ENCODE assay signal across 8 cellular contexts in the genomic region with DNA sequence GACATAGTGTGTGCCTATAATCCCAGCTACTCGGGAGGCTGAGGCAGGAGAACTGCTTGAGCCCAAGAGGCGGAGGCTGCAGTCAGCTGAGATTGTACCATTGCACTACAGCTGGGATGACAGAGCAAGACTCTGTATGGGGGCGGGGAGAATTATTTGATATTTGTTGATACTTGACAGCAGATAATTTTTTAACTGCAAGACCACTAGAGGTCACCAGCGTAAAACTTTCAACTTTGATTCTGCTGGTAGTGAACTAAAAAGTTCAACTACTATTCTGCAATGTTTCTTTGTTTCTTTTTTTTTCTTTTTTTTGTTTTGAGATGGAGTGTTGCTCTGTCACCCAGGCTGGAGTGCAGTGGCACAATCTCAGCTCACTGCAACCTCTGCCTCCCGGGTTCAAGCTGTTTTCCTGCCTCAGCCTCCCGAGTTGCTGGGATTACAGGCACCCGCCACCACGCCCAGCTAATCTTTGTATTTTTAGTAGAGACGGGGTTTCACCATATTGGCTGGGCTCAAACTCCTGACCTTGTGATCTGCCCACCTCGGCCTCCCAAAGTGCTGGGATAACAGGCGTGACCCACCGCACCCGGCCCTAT. TPM values are rescaled to one million over a fixed set of nuclear protein-coding genes. Genes with fewer than 3 reads are reported as not detected.
DNase-seq lines count a peak whose midpoint lies in the region; ATAC-seq and TF ChIP-seq lines count a peak whose summit lies in the region.
"Not testable (repeated sequence)": the region's sequence is repeated elsewhere in the genome, so short reads cannot be mapped to it uniquely, and the experiment has no call there.

No MANE protein-coding gene starts in this region.

- H3K27ac Mint-ChIP-seq in activated naive CD4-positive, alpha-beta T cell treated with anti-CD3 and anti-CD28 coated beads, Interleukin-2, amount 50 U/mL, for 72 hours: not testable (repeated sequence)

- TF ChIP-seq RAD21 in HCT116 (IDR thresholded peaks at IDR 0.05; ENCODE audit: low read depth): peak; percentile 78

- H3K36me3 Mint-ChIP-seq in activated naive CD4-positive, alpha-beta T cell treated with anti-CD3 and anti-CD28 coated beads, Interleukin-2, amount 50 U/mL, for 72 hours: not testable (repeated sequence)

- TF ChIP-seq CTCF in HCT116 (IDR thresholded peaks at IDR 0.05 in 2 of 3, conservative IDR thresholded peaks at IDR 0.05 in 1 of 3; ENCODE audit: borderline replicate concordance in 1 of 3, insufficient read depth in 1 of 3, low read depth in 2 of 3, low read length in 2 of 3) (peak; percentile 53 to 63 (median 60); a peak in 5 of 6 replicates), fibroblast of the aortic adventitia (IDR thresholded peaks at IDR 0.05; ENCODE audit: insufficient read depth, low read length) (peak; percentile 64)

- intact Hi-C loops in HCT116 (cut with micrococcal nuclease): loop anchor here (1.0 kb wide), 2 partner anchors 102 to 376 kb away; no protein-coding TSS in a partner anchor

- H3K4me3 ChIP-seq in HCT116 (replicated peaks in 1 of 2; ENCODE audit: low read depth in 1 of 2, low read length in 2 of 2); SJSA1; fibroblast of the aortic adventitia (ENCODE audit: low read depth, low read length): not testable (repeated sequence)

- BruUV-seq in HCT116 (replicated peaks; lab: Mats Ljungman, UMichigan): not testable (repeated sequence)

- not testable (repeated sequence) for H3K9ac ChIP-seq in HCT116 (ENCODE audit: low read length)

- not testable (repeated sequence) for H3K9me2 ChIP-seq in HCT116 (ENCODE audit: insufficient read depth)

- not testable (repeated sequence) for H2AFZ ChIP-seq in HCT116 (ENCODE audit: low read depth, low read length, poor library complexity, severe bottlenecking)

- POLR2A ChIA-PET in HCT116 (lab: Charles Lee): interaction anchor here (1.0 kb wide), 1 partner anchor 46 kb away, joined by 3 read pairs; a partner anchor contains a TSS

- H3K27me3 ChIP-seq in HCT116 (ENCODE audit: insufficient read depth, low read length); SJSA1 (replicated peaks): not testable (repeated sequence)

- RAD21 ChIA-PET in HCT116 (lab: Charles Lee; ENCODE audit: low non-redundant PET in 1 of 2, low total read pairs in 2 of 2, uncharacterized antibody in 2 of 2, unreplicated experiment in 2 of 2): not testable (repeated sequence)

- H3K4me2 ChIP-seq in HCT116 (ENCODE audit: low read length): 0 out of 2 replicates have a peak overlapping the region, but pooled peaks have one; percentile 12

- peak overlapping the region; percentile 44 for H3K27ac ChIP-seq in HCT116 (ENCODE audit: low read depth, low read length)
- not testable (repeated sequence) for H3K27ac ChIP-seq in SJSA1

- DNase-seq in DMS53 (lab: John Stamatoyannopoulos, UW): peak; percentile 75
- DNase-seq in HCT116 (ENCODE audit: low read depth, low spot score): peak; percentile 48
- DNase-seq in NCI-H1436 (lab: John Stamatoyannopoulos, UW): peak; percentile 32
- DNase-seq in SJSA1 (ENCODE audit: low read depth in 1 of 2, low spot score in 2 of 2): peak; percentile 47 to 55
- peak in 1 of 2 donors; percentile 44 for DNase-seq in activated naive CD4-positive, alpha-beta T cell treated with anti-CD3 and anti-CD28 coated beads, Interleukin-2, amount 50 U/mL, for 72 hours (ENCODE audit: low spot score in 2 of 2)
- peak; percentile 87 for DNase-seq in fibroblast of the aortic adventitia (ENCODE audit: low read depth)
- peak; percentile 87 for DNase-seq in myocyte (ENCODE audit: low read depth)
- DNase-seq in stimulated activated naive CD8-positive, alpha-beta T cell treated with anti-CD3 and anti-CD28 coated beads, Interleukin-15, Interleukin-2, amounts not matched to agents 100 U/mL and 50 U/mL, for 24 hours: peak; percentile 28

- peaks cover 17 to 31% of the 10 kb centered on the region in 2 experiments for H3K4me1 ChIP-seq in HCT116 (ENCODE audit: control insufficient read depth in 1 of 2, insufficient read depth in 2 of 2, low read length in 2 of 2)
- H3K4me1 ChIP-seq in SJSA1 (replicated peaks): not testable (repeated sequence)

- CTCF ChIA-PET in HCT116 (lab: Charles Lee): interaction anchor here (1.4 to 1.7 kb wide), 3 partner anchors 102 to 148 kb away, joined by 3 to 7 read pairs (median 3); no protein-coding TSS in a partner anchor

- not testable (repeated sequence) for TF ChIP-seq POLR2A in HCT116 (IDR thresholded peaks at IDR 0.05; ENCODE audit: borderline replicate concordance, extremely low read depth, insufficient read depth, insufficient read length)

- not testable (repeated sequence) for H3K9me3 Mint-ChIP-seq in activated naive CD4-positive, alpha-beta T cell treated with anti-CD3 and anti-CD28 coated beads, Interleukin-2, amount 50 U/mL, for 72 hours

- not testable (repeated sequence) for H3K9me3 ChIP-seq in HCT116 (ENCODE audit: control insufficient read depth in 1 of 2, insufficient read depth in 1 of 2, low read depth in 1 of 2, low read length in 2 of 2); SJSA1 (replicated peaks)

- peaks cover 98% of the 10 kb centered on the region for H3K79me2 ChIP-seq in HCT116 (ENCODE audit: insufficient read depth, low read length)

- peaks cover 15% of the 10 kb centered on the region; the same call in 1 of the 2 replicates for H4K20me1 ChIP-seq in HCT116 (ENCODE audit: insufficient read depth)

- peak; percentile 80 for ATAC-seq in HCT116
- peak; percentile 56 to 69 for ATAC-seq in activated naive CD4-positive, alpha-beta T cell treated with anti-CD3 and anti-CD28 coated beads, Interleukin-2, amount 50 U/mL, for 72 hours
- ATAC-seq in stimulated activated naive CD8-positive, alpha-beta T cell treated with anti-CD3 and anti-CD28 coated beads, Interleukin-15, Interleukin-2, amounts not matched to agents 100 U/mL and 50 U/mL, for 24 hours: peak; percentile 71

- not testable (repeated sequence) for H3K36me3 ChIP-seq in HCT116 (ENCODE audit: control insufficient read depth in 1 of 2, insufficient read depth in 2 of 2, low read length in 2 of 2); SJSA1

RNA-seq across cellular contexts. Expression of a gene that starts 45.2 kb away (rescaled TPM):
- total RNA-seq in HCT116 (2021; ENCODE audit: unreplicated experiment) (5.0 TPM), fibroblast of the aortic adventitia (ENCODE audit: low replicate concordance) (4.2 and 7.9 TPM in 2 replicates), myocyte (6.7 and 6.9 TPM in 2 replicates)
- polyA plus RNA-seq in HCT116 (2012): 1.9 and 2.3 TPM in 2 replicates
- total RNA-seq in SJSA1 (2014; rRNA removed; shearing (Covaris generic)): 1.4 and 9.3 TPM in 2 replicates
- total RNA-seq in activated naive CD4-positive, alpha-beta T cell treated with anti-CD3 and anti-CD28 coated beads, Interleukin-2, amount 50 U/mL, for 72 hours: 1 to 10 TPM; 2.8 to 4.0 TPM
- polyA plus RNA-seq in myocyte (2012): 7.0 TPM

RNA-seq across cellular contexts. Expression of a gene that starts 46.0 kb away (rescaled TPM):
- total RNA-seq in HCT116 (2021; ENCODE audit: unreplicated experiment): 43.4 TPM
- polyA plus RNA-seq in HCT116 (2012): 18.5 and 22.7 TPM in 2 replicates
- total RNA-seq in SJSA1 (2014; rRNA removed; shearing (Covaris generic)): 26.8 and 52.2 TPM in 2 replicates
- total RNA-seq in activated naive CD4-positive, alpha-beta T cell treated with anti-CD3 and anti-CD28 coated beads, Interleukin-2, amount 50 U/mL, for 72 hours: 10 to 100 TPM; 22.5 to 25.9 TPM
- total RNA-seq in fibroblast of the aortic adventitia (ENCODE audit: low replicate concordance): 51.1 and 67.2 TPM in 2 replicates
- total RNA-seq in myocyte: 85.8 and 91.1 TPM in 2 replicates
- 22.5 TPM for polyA plus RNA-seq in myocyte (2012)
